1 cellular context compared by ENCODE assay signal in genomic region chr12:89167986-89168385, GRCh38.
TF ChIP-seq lines count a peak whose summit lies in the region.

No MANE protein-coding gene starts in this region.

TF ChIP-seq in HepG2, 621 proteins besides CTCF, POLR2A, EP300 and RAD21:
- no peak for TF ChIP-seq ZNF780A (CRISPR knock-in tag; IDR thresholded peaks at IDR 0.05)
